ENCODE assay signal across 17 cellular contexts in the genomic region with DNA sequence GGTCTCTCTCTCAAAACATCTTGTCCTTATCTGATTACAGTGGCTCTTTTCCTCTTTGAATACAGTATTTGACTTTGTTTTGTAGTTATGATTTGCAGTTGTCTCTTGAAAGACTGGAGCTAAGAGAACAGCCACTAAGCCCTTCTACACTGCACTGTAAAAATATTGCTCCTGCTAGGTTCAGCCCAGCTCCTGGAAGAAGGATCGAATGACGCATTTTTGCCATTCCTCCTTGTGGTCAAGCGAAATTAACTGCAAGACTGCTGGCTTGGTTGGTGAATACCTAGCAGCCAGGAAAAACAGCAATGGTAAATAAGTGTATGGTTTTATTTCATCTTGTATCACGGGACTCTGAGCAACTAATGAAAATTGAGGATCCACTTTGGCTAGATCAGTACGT.
A peak's percentile ranks its signal among the peaks of the same experiment; 100 is the strongest.
DNase-seq lines count a peak whose midpoint lies in the region; ATAC-seq, FAIRE-seq and TF ChIP-seq lines count a peak whose summit lies in the region.
"Had no signal": no experiment of that assay in that cellular context is flagged by ENCODE, and none has a peak within 500 bp of the region (broad histone marks: within the 10 kb centered on the region; RNA-seq: fewer than 3 reads in every experiment).

No MANE protein-coding gene starts in this region.

- H3K9me3 ChIP-seq in upper lobe of right lung: no peaks in the 10 kb centered on the region

- no peak overlapping the region for H3K4me3 ChIP-seq in cardiac fibroblast (replicated peaks in 1 of 2; ENCODE audit: low read depth in 2 of 2, low read length in 2 of 2)
- H3K4me3 ChIP-seq in upper lobe of right lung: no peak overlapping the region

- no peak overlapping the region for H3K27ac ChIP-seq in upper lobe of right lung

- H3K4me1 Mint-ChIP-seq in stimulated activated effector memory CD8-positive, alpha-beta T cell treated with anti-CD3 and anti-CD28 coated beads, Interleukin-12 subunit alpha, Interleukin-12 subunit beta, amount 100 ng/mL, for 72 hours: no peaks in the 10 kb centered on the region
- H3K4me1 Mint-ChIP-seq: activated B cell treated with CpG ODN at 0.5 μM for 24 hours, B cell, immature natural killer cell had no signal

- H3K36me3 Mint-ChIP-seq in stimulated activated effector memory CD8-positive, alpha-beta T cell treated with anti-CD3 and anti-CD28 coated beads, Interleukin-12 subunit alpha, Interleukin-12 subunit beta, amount 100 ng/mL, for 72 hours: no peaks in the 10 kb centered on the region
- H3K36me3 Mint-ChIP-seq: immature natural killer cell had no signal

- no peaks in the 10 kb centered on the region for H3K36me3 ChIP-seq in upper lobe of right lung

- H3K27ac Mint-ChIP-seq in stimulated activated effector memory CD8-positive, alpha-beta T cell treated with anti-CD3 and anti-CD28 coated beads, Interleukin-12 subunit alpha, Interleukin-12 subunit beta, amount 100 ng/mL, for 72 hours: no peak overlapping the region
- H3K27ac Mint-ChIP-seq: activated B cell treated with CpG ODN at 0.5 μM for 24 hours, B cell, immature natural killer cell had no signal

- intact Hi-C loops in head of caudate nucleus (cut with DNase I) (no loop called here), upper lobe of right lung (cut with DNase I) (no loop called here)

- no peak for ATAC-seq in upper lobe of right lung
- no peak for ATAC-seq in stimulated activated effector memory CD8-positive, alpha-beta T cell treated with anti-CD3 and anti-CD28 coated beads, Interleukin-12 subunit alpha, Interleukin-12 subunit beta, amount 100 ng/mL, for 72 hours
- ATAC-seq: Panc1 had no signal

- H3K9me3 Mint-ChIP-seq in stimulated activated effector memory CD8-positive, alpha-beta T cell treated with anti-CD3 and anti-CD28 coated beads, Interleukin-12 subunit alpha, Interleukin-12 subunit beta, amount 100 ng/mL, for 72 hours: peaks cover 20% of the 10 kb centered on the region

- H3K4me1 ChIP-seq in upper lobe of right lung: no peaks in the 10 kb centered on the region

- TF ChIP-seq CTCF in cardiac fibroblast (IDR thresholded peaks at IDR 0.05; ENCODE audit: low read depth, low read length): no peak
- no peak for TF ChIP-seq CTCF in upper lobe of right lung (IDR thresholded peaks at IDR 0.05)

- H3K4me3 Mint-ChIP-seq in stimulated activated effector memory CD8-positive, alpha-beta T cell treated with anti-CD3 and anti-CD28 coated beads, Interleukin-12 subunit alpha, Interleukin-12 subunit beta, amount 100 ng/mL, for 72 hours: no peak overlapping the region
- H3K4me3 Mint-ChIP-seq: activated B cell treated with CpG ODN at 0.5 μM for 24 hours, B cell, immature natural killer cell had no signal

- peak; percentile 2 for DNase-seq in AG08396 (ENCODE audit: low spot score)
- peak; percentile 28 for DNase-seq in HTR-8/SVneo (ENCODE audit: insufficient read length, low spot score)
- peak; percentile 66 to 70 for DNase-seq in cardiac fibroblast (ENCODE audit: low read depth in 2 of 2)
- peak; percentile 92 for DNase-seq in left kidney (ENCODE audit: low read depth, low spot score)
- DNase-seq in COR-L47 (lab: John Stamatoyannopoulos, UW): no peak
- DNase-seq in head of caudate nucleus: no peak
- no peak for DNase-seq in upper lobe of right lung
- no peak for DNase-seq in stimulated activated effector memory CD8-positive, alpha-beta T cell treated with anti-CD3 and anti-CD28 coated beads, Interleukin-12 subunit alpha, Interleukin-12 subunit beta, amount 100 ng/mL, for 72 hours (ENCODE audit: low spot score in 2 of 2)
- DNase-seq: activated B cell treated with CpG ODN at 0.5 μM for 24 hours; activated effector memory CD4-positive, alpha-beta T cell treated with anti-CD3 and anti-CD28 coated beads, Interleukin-2, amount 50 U/mL, for 16 hours; immature natural killer cell; NCI-H187; occipital lobe; stimulated activated CD4-positive, alpha-beta T cell treated with anti-CD3 and anti-CD28 coated beads, Interleukin-4, amount 100 ng/mL, for 24 hours had no signal

- H3K27me3 ChIP-seq in upper lobe of right lung: no peaks in the 10 kb centered on the region

- FAIRE-seq in HTR-8/SVneo (lab: Jason Lieb, UNC): no peak
- FAIRE-seq: GM19239 had no signal

Comparison
In these comparisons a context has a peak if more than half of its experiments do, and no peak if none do; other contexts are left out.
1. DNase-seq: peak in AG08396 (single experiment), HTR-8/SVneo (single experiment), cardiac fibroblast (2 of 2) and left kidney (single experiment); none in COR-L47 (single experiment), head of caudate nucleus (0 of 42), upper lobe of right lung (single experiment) and stimulated activated effector memory CD8-positive, alpha-beta T cell treated with anti-CD3 and anti-CD28 coated beads, Interleukin-12 subunit alpha, Interleukin-12 subunit beta, amount 100 ng/mL, for 72 hours (0 of 2).